15 cellular contexts compared by ENCODE assay signal in genomic region chr20:34368547-34368946, GRCh38. TPM values are rescaled to one million over a fixed set of nuclear protein-coding genes. Genes with fewer than 3 reads are reported as not detected.
DNase-seq lines count a peak whose midpoint lies in the region; ATAC-seq and TF ChIP-seq lines count a peak whose summit lies in the region.
"Had no signal": no experiment of that assay in that cellular context is flagged by ENCODE, and none has a peak within 500 bp of the region (broad histone marks: within the 10 kb centered on the region; RNA-seq: fewer than 3 reads in every experiment).

No MANE protein-coding gene starts in this region.

- H3K27ac Mint-ChIP-seq in activated CD8-positive, alpha-beta memory T cell treated with anti-CD3 and anti-CD28 coated beads, Interleukin-2, amount 10 ng/mL, durations not matched to agents 7 days and 5 days = peak overlapping the region; percentile 82
- peak overlapping the region; percentile 32 for H3K27ac Mint-ChIP-seq in endodermal cell

- no peak overlapping the region for H3K23ac ChIP-seq in trophoblast cell (ENCODE audit: low read length)

- peaks cover 62% of the 10 kb centered on the region for H3K4me1 Mint-ChIP-seq in activated CD8-positive, alpha-beta memory T cell treated with anti-CD3 and anti-CD28 coated beads, Interleukin-2, amount 10 ng/mL, durations not matched to agents 7 days and 5 days
- peaks cover 18% of the 10 kb centered on the region for H3K4me1 Mint-ChIP-seq in endodermal cell

- H3K9ac ChIP-seq in endodermal cell (ENCODE audit: extremely low read depth, low read length, poor library complexity, severe bottlenecking) (no peak overlapping the region), trophoblast cell (ENCODE audit: low read length) (no peak overlapping the region)

- peak overlapping the region; percentile 24 for H3K4ac ChIP-seq in trophoblast cell (ENCODE audit: low read depth, low read length)

- H3K27me3 Mint-ChIP-seq in activated CD8-positive, alpha-beta memory T cell treated with anti-CD3 and anti-CD28 coated beads, Interleukin-2, amount 10 ng/mL, durations not matched to agents 7 days and 5 days = no peaks in the 10 kb centered on the region
- H3K27me3 Mint-ChIP-seq in endodermal cell (ENCODE audit: insufficient read depth) = no peaks in the 10 kb centered on the region

- peaks cover 7% of the 10 kb centered on the region; the same call in 1 of the 2 replicates for H4K20me1 ChIP-seq in OCI-LY7 (ENCODE audit: insufficient read depth, low read length)

- H2AK5ac ChIP-seq in trophoblast cell (ENCODE audit: low read length) = no peak overlapping the region

- H3K4me2 ChIP-seq in trophoblast cell (ENCODE audit: low read length) (no peak overlapping the region), OCI-LY7 (ENCODE audit: low read length) (no peak overlapping the region)

- H3K18ac ChIP-seq in trophoblast cell (ENCODE audit: low read length) = no peak overlapping the region

- ATAC-seq in activated CD8-positive, alpha-beta memory T cell treated with anti-CD3 and anti-CD28 coated beads, Interleukin-2, amount 10 ng/mL, durations not matched to agents 7 days and 5 days = no peak
- no peak for ATAC-seq in GM19395 (IDR thresholded peaks at IDR 0.05; ENCODE audit: unreplicated experiment)
- ATAC-seq: upper lobe of right lung had no signal

- H4K8ac ChIP-seq in trophoblast cell (ENCODE audit: low read depth, low read length) = no peak overlapping the region

- TF ChIP-seq CTCF in endodermal cell (conservative IDR thresholded peaks at IDR 0.05) (peak; percentile 42), OCI-LY7 (conservative IDR thresholded peaks at IDR 0.05; ENCODE audit: low read length) (no peak)

- BruUV-seq in OCI-LY7 (replicated peaks; lab: Mats Ljungman, UMichigan) = no TSS peak

- H3K9me3 ChIP-seq in endodermal cell (ENCODE audit: control insufficient read depth, low read length) = no peaks in the 10 kb centered on the region
- H3K9me3 ChIP-seq in trophoblast cell (ENCODE audit: insufficient read depth, low read depth, low read length) = no peaks in the 10 kb centered on the region
- no peaks in the 10 kb centered on the region for H3K9me3 ChIP-seq in OCI-LY7 (ENCODE audit: low read length)
- H3K9me3 ChIP-seq: pancreas, upper lobe of right lung had no signal

- H4K91ac ChIP-seq in trophoblast cell (ENCODE audit: low read depth, low read length) = no peak overlapping the region

- H4K12ac ChIP-seq in trophoblast cell (ENCODE audit: low read depth, low read length) = no peak overlapping the region

- peaks cover 5% of the 10 kb centered on the region for H3K79me1 ChIP-seq in trophoblast cell (ENCODE audit: low read length)

- WGBS in endodermal cell (ENCODE audit: insufficient coverage in 1 of 2, insufficient read length in 1 of 2), 2 experiments = 92 to 93% methylated on average over 4 of the region's 4 CpGs
- no CpG with 5 or more reads among the region's 4 CpGs for WGBS in trophoblast cell (ENCODE audit: extremely low coverage, insufficient coverage, insufficient read length)

- in situ Hi-C loops in SK-MEL-5 (cut with HindIII; ENCODE audit: low pct_unique_long_range_greater_than_20kb, low sequenced_read_pairs) = no loop called here

- POLR2A ChIA-PET in OCI-LY7 (lab: Charles Lee) = no interaction called here

- H3K14ac ChIP-seq in trophoblast cell (ENCODE audit: low read length) = no peak overlapping the region

- H3K36me3 Mint-ChIP-seq in activated CD8-positive, alpha-beta memory T cell treated with anti-CD3 and anti-CD28 coated beads, Interleukin-2, amount 10 ng/mL, durations not matched to agents 7 days and 5 days = peaks cover 59% of the 10 kb centered on the region
- H3K36me3 Mint-ChIP-seq in endodermal cell (ENCODE audit: low read depth) = peaks cover 72% of the 10 kb centered on the region

- H2BK12ac ChIP-seq in trophoblast cell (ENCODE audit: low read length) = no peak overlapping the region

- H3K4me3 Mint-ChIP-seq in activated CD8-positive, alpha-beta memory T cell treated with anti-CD3 and anti-CD28 coated beads, Interleukin-2, amount 10 ng/mL, durations not matched to agents 7 days and 5 days = no peak overlapping the region
- H3K4me3 Mint-ChIP-seq in endodermal cell = no peak overlapping the region

- H3K36me3 ChIP-seq in endodermal cell (ENCODE audit: control insufficient read depth, insufficient read depth, low read length) (peaks cover 54% of the 10 kb centered on the region), trophoblast cell (ENCODE audit: control insufficient read depth in 1 of 2, insufficient read depth in 2 of 2, low read length in 2 of 2) (peaks cover 21 to 24% of the 10 kb centered on the region in 2 experiments), OCI-LY7 (ENCODE audit: insufficient read depth, low read length) (peaks cover 53% of the 10 kb centered on the region)

- no peak overlapping the region for H2BK5ac ChIP-seq in trophoblast cell (ENCODE audit: low read depth, low read length, poor library complexity)

- H3K9me2 ChIP-seq in OCI-LY7 (ENCODE audit: insufficient read depth, low read length) = no peaks in the 10 kb centered on the region

- no peak overlapping the region for H2BK120ac ChIP-seq in trophoblast cell (ENCODE audit: insufficient read depth, low read length, poor library complexity)

- DNase-seq in activated CD8-positive, alpha-beta memory T cell treated with anti-CD3 and anti-CD28 coated beads, Interleukin-2, amount 10 ng/mL, durations not matched to agents 7 days and 5 days = no peak
- no peak for DNase-seq in activated CD8-positive, alpha-beta memory T cell treated with anti-CD3 and anti-CD28 coated beads for 24 hours
- DNase-seq in SK-MEL-5 (ENCODE audit: low read depth, low spot score) (peak; percentile 21), endodermal cell (peak; percentile 33), trophoblast cell (no peak), OCI-LY7 (ENCODE audit: low spot score) (no peak), DMS114 treated with DMSO at 0.1 percent for 48 hours (lab: John Stamatoyannopoulos, UW; ENCODE audit: unreplicated experiment) (no peak)
- DNase-seq: DMS79; erythroblast; NCI-H2171; pancreas; stimulated activated CD4-positive, alpha-beta T cell treated with anti-CD3 and anti-CD28 coated beads, Interleukin-15, amount 100 ng/mL, for 24 hours; upper lobe of right lung had no signal

- intact Hi-C loops in OCI-LY7 (cut with micrococcal nuclease; ENCODE audit: unreplicated experiment) = no loop called here

- CTCF ChIA-PET in activated CD8-positive, alpha-beta memory T cell treated with anti-CD3 and anti-CD28 coated beads, Interleukin-2, amount 10 ng/mL, durations not matched to agents 7 days and 5 days (lab: Charles Lee) = interaction anchor here (2.4 kb wide), 1 partner anchor 56 kb away, joined by 12 read pairs; no protein-coding TSS in a partner anchor
- CTCF ChIA-PET in OCI-LY7 (lab: Charles Lee; ENCODE audit: unreplicated experiment) = no interaction called here

- no peak overlapping the region for H3K4me3 ChIP-seq in endodermal cell (ENCODE audit: low read length)
- H3K4me3 ChIP-seq in trophoblast cell (ENCODE audit: low read depth, low read length) = no peak overlapping the region
- H3K4me3 ChIP-seq in OCI-LY7 (ENCODE audit: low read depth, low read length, poor library complexity, severe bottlenecking) = no peak overlapping the region
- H3K4me3 ChIP-seq: cardiac muscle cell, pancreas, upper lobe of right lung had no signal

- peaks cover 23% of the 10 kb centered on the region for H3K79me2 ChIP-seq in trophoblast cell (ENCODE audit: control insufficient read depth, insufficient read depth, low read length, poor library complexity)
- H3K79me2 ChIP-seq in OCI-LY7 (ENCODE audit: insufficient read depth, low read depth, low read length) = peaks cover 53% of the 10 kb centered on the region

- H3K4me1 ChIP-seq in endodermal cell (ENCODE audit: control insufficient read depth, insufficient read depth, low read length) (no peaks in the 10 kb centered on the region), trophoblast cell (ENCODE audit: control insufficient read depth in 1 of 2, insufficient read depth in 2 of 2, low read length in 2 of 2) (peaks cover 5 to 6% of the 10 kb centered on the region in 2 experiments), OCI-LY7 (ENCODE audit: insufficient read depth, low read length, poor library complexity, severe bottlenecking) (peaks cover 34% of the 10 kb centered on the region)

- no peaks in the 10 kb centered on the region for H3K27me3 ChIP-seq in endodermal cell (ENCODE audit: control insufficient read depth, insufficient read depth, low read length, poor library complexity, severe bottlenecking)
- H3K27me3 ChIP-seq in trophoblast cell (ENCODE audit: insufficient read depth, low read length) = no peaks in the 10 kb centered on the region
- H3K27me3 ChIP-seq: cardiac muscle cell, pancreas, upper lobe of right lung had no signal

- H2AFZ ChIP-seq in trophoblast cell (ENCODE audit: insufficient read depth, low read length, poor library complexity) (no peak overlapping the region), OCI-LY7 (ENCODE audit: low read length) (no peak overlapping the region)

- H3K27ac ChIP-seq in endodermal cell (ENCODE audit: low read depth, low read length) (no peak overlapping the region), trophoblast cell (ENCODE audit: low read depth, low read length) (no peak overlapping the region), OCI-LY7 (ENCODE audit: low read depth, low read length, poor library complexity, severe bottlenecking) (no peak overlapping the region)
- H3K27ac ChIP-seq: cardiac muscle cell, pancreas, upper lobe of right lung had no signal

- peaks cover 2% of the 10 kb centered on the region for H3K9me3 Mint-ChIP-seq in activated CD8-positive, alpha-beta memory T cell treated with anti-CD3 and anti-CD28 coated beads, Interleukin-2, amount 10 ng/mL, durations not matched to agents 7 days and 5 days (ENCODE audit: low read depth)
- H3K9me3 Mint-ChIP-seq in endodermal cell = peaks cover 1% of the 10 kb centered on the region

RNA-seq across cellular contexts. Expression of gene ITCH, which starts 5.5 kb away (rescaled TPM):
- total RNA-seq in activated CD8-positive, alpha-beta memory T cell treated with anti-CD3 and anti-CD28 coated beads, Interleukin-2, amount 10 ng/mL, durations not matched to agents 7 days and 5 days = 10 to 100 TPM; 51.6 to 57.9 TPM
- 44.3 and 44.4 TPM in 2 replicates for total RNA-seq in SK-MEL-5 (2014; rRNA removed; shearing (Covaris generic))
- 20.0 and 31.2 TPM in 2 replicates for polyA plus RNA-seq in SK-MEL-5 (2015; cell fraction: cytosol; rRNA removed)
- polyA plus RNA-seq in SK-MEL-5 (2015; cell fraction: nucleus; rRNA removed) = 22.7 and 28.5 TPM in 2 replicates
- total RNA-seq in endodermal cell (10 to 100 TPM; 65.1 to 84.4 TPM), OCI-LY7 (2022) (32.2 and 36.8 TPM in 2 replicates)
- polyA plus RNA-seq in endodermal cell (2013, experiment 1 of 2) = 39.3 TPM
- 37.1 TPM for polyA plus RNA-seq in endodermal cell (2013, experiment 2 of 2)
- polyA plus RNA-seq in trophoblast cell (2013) = 49.2 and 50.3 TPM in 2 replicates
- total RNA-seq in OCI-LY7 (2014; rRNA removed; shearing (Covaris generic)) = 19.3 and 26.1 TPM in 2 replicates

Comparison
In these comparisons a context has a peak if more than half of its experiments do, and no peak if none do; other contexts are left out.
1. DNase-seq: peak in SK-MEL-5 (single experiment) and endodermal cell (single experiment); none in activated CD8-positive, alpha-beta memory T cell treated with anti-CD3 and anti-CD28 coated beads, Interleukin-2, amount 10 ng/mL, durations not matched to agents 7 days and 5 days (single experiment), activated CD8-positive, alpha-beta memory T cell treated with anti-CD3 and anti-CD28 coated beads for 24 hours (single experiment), trophoblast cell (0 of 2), OCI-LY7 (single experiment) and DMS114 treated with DMSO at 0.1 percent for 48 hours (single experiment).